8 cellular contexts compared by ENCODE assay signal in the genomic region with DNA sequence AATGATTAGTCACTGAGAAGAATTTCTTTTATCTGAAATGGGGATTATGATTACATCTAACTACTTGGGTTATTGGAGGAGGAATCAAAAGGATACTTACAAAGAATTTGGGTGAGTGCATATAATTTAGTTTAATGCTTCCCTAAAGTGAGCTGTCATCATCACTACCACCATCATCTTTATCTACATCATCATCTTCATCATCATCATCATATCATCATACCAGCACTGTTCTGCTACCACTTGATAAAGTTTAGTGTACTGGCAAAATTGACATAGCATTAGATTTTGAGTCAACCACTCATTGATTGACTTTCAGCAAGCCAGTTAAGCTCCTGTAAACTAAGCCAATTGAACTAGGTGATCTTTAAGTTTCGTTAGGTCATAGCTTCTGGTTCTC.
"Had no signal": no experiment of that assay in that cellular context is flagged by ENCODE, and none has a peak within 500 bp of the region (broad histone marks: within the 10 kb centered on the region; RNA-seq: fewer than 3 reads in every experiment).

No MANE protein-coding gene starts in this region.

- FAIRE-seq: G401.6, GM12878, GM12891, GM12892, GM18507, GM19239 had no signal

- ATAC-seq: GM12878 had no signal

- DNase-seq: GDM1, GF-D8 had no signal

- H3K4me3 ChIP-seq: GM12878 had no signal
